Comparison of ENCODE assay signal across 25 cellular contexts in genomic region chr19:53311044-53311443, GRCh38. TPM values are rescaled to one million over a fixed set of nuclear protein-coding genes. Genes with fewer than 3 reads are reported as not detected.
"Had no signal": no experiment of that assay in that cellular context is flagged by ENCODE, and none has a peak within 500 bp of the region (broad histone marks: within the 10 kb centered on the region; RNA-seq: fewer than 3 reads in every experiment).

No MANE protein-coding gene starts in this region.

- ATAC-seq: activated CD4-positive, CD25-positive, alpha-beta regulatory T cell treated with anti-CD3 and anti-CD28 coated beads, Interleukin-2, amount 50 U/mL, for 24 hours; activated naive CD8-positive, alpha-beta T cell treated with anti-CD3 and anti-CD28 coated beads, Interleukin-2, amount 50 U/mL, for 24 hours; lower lobe of right lung; natural killer cell had no signal

- FAIRE-seq: frontal cortex, keratinocyte had no signal

- DNase-seq: activated CD8-positive, alpha-beta memory T cell treated with anti-CD3 and anti-CD28 coated beads for 24 hours; activated CD8-positive, alpha-beta memory T cell treated with anti-CD3 and anti-CD28 coated beads, Interleukin-2, amount 50 U/mL, for 48 hours; activated effector memory CD4-positive, alpha-beta T cell treated with Interleukin-2 at 50 U/mL for 16 hours; activated naive CD4-positive, alpha-beta T cell treated with anti-CD3 and anti-CD28 coated beads, Interleukin-2, amount 10 ng/mL, durations not matched to agents 7 days and 5 days; activated naive CD8-positive, alpha-beta T cell treated with anti-CD3 and anti-CD28 coated beads, Interleukin-2, amount 50 U/mL, for 24 hours; activated T-cell treated with anti-CD3 and anti-CD28 coated beads, Interleukin-2, amount 50 U/mL, for 48 hours; anterior cingulate cortex; brain microvascular endothelial cell; central memory CD4-positive, alpha-beta T cell; head of caudate nucleus; lower lobe of right lung; natural killer cell; posterior cingulate gyrus; stimulated activated CD4-positive, alpha-beta T cell treated with anti-CD3 and anti-CD28 coated beads, Interleukin-2, amount 100 ng/mL, for 24 hours; stimulated activated naive CD4-positive, alpha-beta T cell treated with Interleukin-2 at 50 U/mL for 16 hours; T1000; thyroid gland had no signal

- H3K27ac ChIP-seq: brain microvascular endothelial cell, lower lobe of right lung, right atrium auricular region, thyroid gland had no signal

- H3K27ac Mint-ChIP-seq: activated naive CD4-positive, alpha-beta T cell treated with anti-CD3 and anti-CD28 coated beads, Interleukin-2, amount 10 ng/mL, durations not matched to agents 7 days and 5 days; activated naive CD8-positive, alpha-beta T cell treated with anti-CD3 and anti-CD28 coated beads, Interleukin-2, amount 50 U/mL, for 24 hours; natural killer cell had no signal

- H3K27me3 ChIP-seq: brain microvascular endothelial cell, right atrium auricular region had no signal

- H3K4me3 Mint-ChIP-seq: activated naive CD4-positive, alpha-beta T cell treated with anti-CD3 and anti-CD28 coated beads, Interleukin-2, amount 10 ng/mL, durations not matched to agents 7 days and 5 days; activated naive CD8-positive, alpha-beta T cell treated with anti-CD3 and anti-CD28 coated beads, Interleukin-2, amount 50 U/mL, for 24 hours; natural killer cell had no signal

- H3K36me3 ChIP-seq: brain microvascular endothelial cell, lower lobe of right lung, right atrium auricular region, thyroid gland had no signal

- H3K4me3 ChIP-seq: lower lobe of right lung, right atrium auricular region, thyroid gland had no signal

- H3K9me3 ChIP-seq: lower lobe of right lung, right atrium auricular region, thyroid gland had no signal

- H3K27me3 Mint-ChIP-seq: activated naive CD4-positive, alpha-beta T cell treated with anti-CD3 and anti-CD28 coated beads, Interleukin-2, amount 10 ng/mL, durations not matched to agents 7 days and 5 days had no signal

- H3K4me1 Mint-ChIP-seq: activated naive CD4-positive, alpha-beta T cell treated with anti-CD3 and anti-CD28 coated beads, Interleukin-2, amount 10 ng/mL, durations not matched to agents 7 days and 5 days; activated naive CD8-positive, alpha-beta T cell treated with anti-CD3 and anti-CD28 coated beads, Interleukin-2, amount 50 U/mL, for 24 hours; natural killer cell had no signal

- H3K4me1 ChIP-seq: lower lobe of right lung, right atrium auricular region had no signal

RNA-seq across cellular contexts. Expression of gene VN1R4, which starts 43.5 kb away (rescaled TPM):
- total RNA-seq: epithelial cell of proximal tubule, frontal cortex, lower lobe of right lung, mesenteric fat pad, natural killer cell, right atrium auricular region, subcutaneous adipose tissue, thyroid gland, ureter had no signal
- polyA plus RNA-seq: keratinocyte had no signal

RNA-seq across cellular contexts. Expression of gene VN1R2, which starts 53.0 kb away (rescaled TPM):
- total RNA-seq: epithelial cell of proximal tubule, frontal cortex, lower lobe of right lung, mesenteric fat pad, natural killer cell, right atrium auricular region, subcutaneous adipose tissue, thyroid gland, ureter had no signal
- polyA plus RNA-seq: keratinocyte had no signal
